25 cellular contexts compared by ENCODE assay signal in genomic region chr20:58235010-58235409, GRCh38. TPM values are rescaled to one million over a fixed set of nuclear protein-coding genes. Genes with fewer than 3 reads are reported as not detected.
DNase-seq lines count a peak whose midpoint lies in the region; ATAC-seq and FAIRE-seq lines count a peak whose summit lies in the region.
"Had no signal": no experiment of that assay in that cellular context is flagged by ENCODE, and none has a peak within 500 bp of the region (broad histone marks: within the 10 kb centered on the region; RNA-seq: fewer than 3 reads in every experiment).

No MANE protein-coding gene starts in this region.

- FAIRE-seq in urothelium cell line (lab: Jason Lieb, UNC): no peak
- FAIRE-seq: GM19239 had no signal

- peak overlapping the region; percentile 32 for H3K4me3 Mint-ChIP-seq in activated T-helper 17 cell treated with anti-CD3 and anti-CD28 coated beads, Interleukin-2, amount 50 U/mL, for 72 hours
- peak overlapping the region; percentile 33 for H3K4me3 Mint-ChIP-seq in stimulated activated naive CD8-positive, alpha-beta T cell treated with anti-CD3 and anti-CD28 coated beads, Interleukin-15, Interleukin-2, amounts not matched to agents 100 ng/mL and 50 ng/mL, for 24 hours
- H3K4me3 Mint-ChIP-seq: B cell had no signal

- H3K36me3 Mint-ChIP-seq in activated T-helper 17 cell treated with anti-CD3 and anti-CD28 coated beads, Interleukin-2, amount 50 U/mL, for 72 hours (ENCODE audit: low read depth): peaks cover 23% of the 10 kb centered on the region
- peaks cover 30% of the 10 kb centered on the region for H3K36me3 Mint-ChIP-seq in stimulated activated naive CD8-positive, alpha-beta T cell treated with anti-CD3 and anti-CD28 coated beads, Interleukin-15, Interleukin-2, amounts not matched to agents 100 ng/mL and 50 ng/mL, for 24 hours (ENCODE audit: low read depth)

- peaks cover 3% of the 10 kb centered on the region for H3K27me3 Mint-ChIP-seq in activated T-helper 17 cell treated with anti-CD3 and anti-CD28 coated beads, Interleukin-2, amount 50 U/mL, for 72 hours
- peaks cover 6% of the 10 kb centered on the region for H3K27me3 Mint-ChIP-seq in stimulated activated naive CD8-positive, alpha-beta T cell treated with anti-CD3 and anti-CD28 coated beads, Interleukin-15, Interleukin-2, amounts not matched to agents 100 ng/mL and 50 ng/mL, for 24 hours
- H3K27me3 Mint-ChIP-seq: B cell had no signal

- no peaks in the 10 kb centered on the region for H3K9me3 Mint-ChIP-seq in activated T-helper 17 cell treated with anti-CD3 and anti-CD28 coated beads, Interleukin-2, amount 50 U/mL, for 72 hours
- no peaks in the 10 kb centered on the region for H3K9me3 Mint-ChIP-seq in stimulated activated naive CD8-positive, alpha-beta T cell treated with anti-CD3 and anti-CD28 coated beads, Interleukin-15, Interleukin-2, amounts not matched to agents 100 ng/mL and 50 ng/mL, for 24 hours

- no peak overlapping the region for H3K27ac Mint-ChIP-seq in activated T-helper 17 cell treated with anti-CD3 and anti-CD28 coated beads, Interleukin-2, amount 50 U/mL, for 72 hours
- peak overlapping the region; percentile 78 for H3K27ac Mint-ChIP-seq in stimulated activated naive CD8-positive, alpha-beta T cell treated with anti-CD3 and anti-CD28 coated beads, Interleukin-15, Interleukin-2, amounts not matched to agents 100 ng/mL and 50 ng/mL, for 24 hours
- H3K27ac Mint-ChIP-seq: B cell, progenitor cell of endocrine pancreas had no signal

- ATAC-seq in activated T-helper 17 cell treated with anti-CD3 and anti-CD28 coated beads, Interleukin-2, amount 50 U/mL, for 72 hours (replicated peaks): no peak
- ATAC-seq: left lung, sciatic nerve had no signal

- DNase-seq in activated CD8-positive, alpha-beta memory T cell treated with anti-CD3 and anti-CD28 coated beads, Interleukin-2, amount 50 U/mL, for 48 hours: peak; percentile 59
- DNase-seq in activated CD8-positive, alpha-beta memory T cell treated with anti-CD3 and anti-CD28 coated beads for 24 hours: no peak
- DNase-seq in Daoy (ENCODE audit: low read depth): peak; percentile 48
- DNase-seq in urothelium cell line (ENCODE audit: low spot score): no peak
- no peak for DNase-seq in NCI-H187 (lab: John Stamatoyannopoulos, UW)
- DNase-seq: activated naive CD4-positive, alpha-beta T cell; Caco-2; left lung; mesenchymal stem cell; NCI-H1105; NCI-H2029; NCI-H748 treated with DMSO at 0.1 percent for 48 hours; stimulated activated naive CD4-positive, alpha-beta T cell treated with Interleukin-2 at 50 U/mL for 16 hours; thyroid gland had no signal

- H3K4me1 Mint-ChIP-seq in activated T-helper 17 cell treated with anti-CD3 and anti-CD28 coated beads, Interleukin-2, amount 50 U/mL, for 72 hours: peaks cover 16% of the 10 kb centered on the region
- H3K4me1 Mint-ChIP-seq in stimulated activated naive CD8-positive, alpha-beta T cell treated with anti-CD3 and anti-CD28 coated beads, Interleukin-15, Interleukin-2, amounts not matched to agents 100 ng/mL and 50 ng/mL, for 24 hours (ENCODE audit: low read depth): peaks cover 46% of the 10 kb centered on the region

RNA-seq across cellular contexts. Expression of gene ANKRD60, which starts 6.6 kb away (rescaled TPM):
- total RNA-seq in Daoy (2014; rRNA removed; shearing (Covaris generic)): not detected in 2 replicates
- total RNA-seq in activated T-helper 17 cell treated with anti-CD3 and anti-CD28 coated beads, Interleukin-2, amount 50 U/mL, for 72 hours: not detected
- total RNA-seq: breast epithelium; Caco-2; glomerular endothelial cell; left lung; MCF 10A; progenitor cell of endocrine pancreas; sciatic nerve; SK-MEL-5; T-helper 2 cell treated with Interferon-gamma antibody and Interleukin-4, amounts not matched to agents 100 ng/mL and 5 ng/mL, for 36 hours; thyroid gland had no signal

Comparison
In these comparisons a context has a peak if more than half of its experiments do, and no peak if none do; other contexts are left out.
1. DNase-seq: peak in activated CD8-positive, alpha-beta memory T cell treated with anti-CD3 and anti-CD28 coated beads, Interleukin-2, amount 50 U/mL, for 48 hours (single experiment) and Daoy (single experiment); none in activated CD8-positive, alpha-beta memory T cell treated with anti-CD3 and anti-CD28 coated beads for 24 hours (single experiment), urothelium cell line (single experiment) and NCI-H187 (0 of 2).